ENCODE assay signal across 1 cellular context in the genomic region with DNA sequence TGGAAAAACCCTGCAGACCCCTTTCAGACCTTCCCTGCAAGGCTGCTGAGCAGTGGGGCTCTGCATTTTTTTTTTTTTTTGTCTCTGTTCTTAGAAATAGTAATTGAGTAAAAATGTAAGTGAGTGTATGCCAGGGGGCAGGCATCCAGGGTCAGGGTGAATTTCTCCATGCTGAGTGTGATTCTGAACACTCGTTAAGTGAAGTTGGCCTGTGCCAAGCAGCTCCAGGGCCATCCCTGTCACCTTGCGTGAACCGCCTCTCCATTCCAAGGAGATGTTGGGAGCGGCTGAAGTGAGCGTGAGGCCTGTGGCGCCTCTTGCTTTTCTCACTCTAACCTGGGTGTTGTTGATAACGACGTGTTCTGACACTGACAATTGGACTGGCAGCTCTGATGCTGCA.
TF ChIP-seq lines count a peak whose summit lies in the region.

No MANE protein-coding gene starts in this region.

TF ChIP-seq in A549, 52 proteins besides CTCF, POLR2A, EP300 and RAD21 (continued from another document):
- TF ChIP-seq, protein P1, sequence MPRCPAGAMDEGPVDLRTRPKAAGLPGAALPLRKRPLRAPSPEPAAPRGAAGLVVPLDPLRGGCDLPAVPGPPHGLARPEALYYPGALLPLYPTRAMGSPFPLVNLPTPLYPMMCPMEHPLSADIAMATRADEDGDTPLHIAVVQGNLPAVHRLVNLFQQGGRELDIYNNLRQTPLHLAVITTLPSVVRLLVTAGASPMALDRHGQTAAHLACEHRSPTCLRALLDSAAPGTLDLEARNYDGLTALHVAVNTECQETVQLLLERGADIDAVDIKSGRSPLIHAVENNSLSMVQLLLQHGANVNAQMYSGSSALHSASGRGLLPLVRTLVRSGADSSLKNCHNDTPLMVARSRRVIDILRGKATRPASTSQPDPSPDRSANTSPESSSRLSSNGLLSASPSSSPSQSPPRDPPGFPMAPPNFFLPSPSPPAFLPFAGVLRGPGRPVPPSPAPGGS (IDR thresholded peaks at IDR 0.05): no peak
- TF ChIP-seq, protein P2, sequence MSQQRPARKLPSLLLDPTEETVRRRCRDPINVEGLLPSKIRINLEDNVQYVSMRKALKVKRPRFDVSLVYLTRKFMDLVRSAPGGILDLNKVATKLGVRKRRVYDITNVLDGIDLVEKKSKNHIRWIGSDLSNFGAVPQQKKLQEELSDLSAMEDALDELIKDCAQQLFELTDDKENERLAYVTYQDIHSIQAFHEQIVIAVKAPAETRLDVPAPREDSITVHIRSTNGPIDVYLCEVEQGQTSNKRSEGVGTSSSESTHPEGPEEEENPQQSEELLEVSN (IDR thresholded peaks at IDR 0.05; ENCODE audit: borderline replicate concordance, low read depth): no peak
- TF ChIP-seq MYC (IDR thresholded peaks at IDR 0.05; ENCODE audit: borderline replicate concordance, low read length) (no peak), RCOR1 (IDR thresholded peaks at IDR 0.05; ENCODE audit: low read depth, low read length) (no peak), BHLHE40 (IDR thresholded peaks at IDR 0.05; ENCODE audit: low read depth, low read length) (no peak), NFE2L2 (conservative IDR thresholded peaks at IDR 0.05; ENCODE audit: low read length) (no peak), HDAC2 (IDR thresholded peaks at IDR 0.05) (no peak), RNF2 (IDR thresholded peaks at IDR 0.05; ENCODE audit: borderline replicate concordance, low read depth) (no peak), CBX2 (IDR thresholded peaks at IDR 0.05; ENCODE audit: borderline replicate concordance, low read depth) (no peak), KDM1A (IDR thresholded peaks at IDR 0.05; ENCODE audit: low read depth) (no peak), HEYL (CRISPR knock-in tag; IDR thresholded peaks at IDR 0.05) (no peak)
- TF ChIP-seq, protein P3, sequence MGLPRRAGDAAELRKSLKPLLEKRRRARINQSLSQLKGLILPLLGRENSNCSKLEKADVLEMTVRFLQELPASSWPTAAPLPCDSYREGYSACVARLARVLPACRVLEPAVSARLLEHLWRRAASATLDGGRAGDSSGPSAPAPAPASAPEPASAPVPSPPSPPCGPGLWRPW (IDR thresholded peaks at IDR 0.05): no peak
- TF ChIP-seq, protein P4, sequence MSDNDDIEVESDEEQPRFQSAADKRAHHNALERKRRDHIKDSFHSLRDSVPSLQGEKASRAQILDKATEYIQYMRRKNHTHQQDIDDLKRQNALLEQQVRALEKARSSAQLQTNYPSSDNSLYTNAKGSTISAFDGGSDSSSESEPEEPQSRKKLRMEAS (IDR thresholded peaks at IDR 0.05): no peak
TF ChIP-seq in A549: peak in this region for 0.
